11 cellular contexts compared by ENCODE assay signal in genomic region chr11:31872074-31872440, GRCh38.
"Had no signal": no experiment of that assay in that cellular context is flagged by ENCODE, and none has a peak within 500 bp of the region (broad histone marks: within the 10 kb centered on the region; RNA-seq: fewer than 3 reads in every experiment).

No MANE protein-coding gene starts in this region.

- H3K36me3 ChIP-seq: thyroid gland, uterus had no signal

- DNase-seq: activated T-cell treated with anti-CD3 and anti-CD28 coated beads, Interleukin-2, amount 50 U/mL, for 1 hour; amniotic stem cell; cerebellar nuclear complex; dermis blood vessel endothelial cell; immature natural killer cell; mucosa of descending colon; naive thymus-derived CD8-positive, alpha-beta T cell; right cardiac atrium; small intestine; thyroid gland; uterus had no signal

- H3K27ac ChIP-seq: thyroid gland, uterus had no signal

- H3K9me3 ChIP-seq: mucosa of descending colon, thyroid gland, uterus had no signal

- H3K4me3 ChIP-seq: mucosa of descending colon, thyroid gland, uterus had no signal

- ATAC-seq: naive thymus-derived CD8-positive, alpha-beta T cell; right cardiac atrium had no signal

- H3K27me3 ChIP-seq: thyroid gland, uterus had no signal

- H3K4me1 ChIP-seq: thyroid gland, uterus had no signal
